ENCODE assay signal across 8 cellular contexts in the genomic region with DNA sequence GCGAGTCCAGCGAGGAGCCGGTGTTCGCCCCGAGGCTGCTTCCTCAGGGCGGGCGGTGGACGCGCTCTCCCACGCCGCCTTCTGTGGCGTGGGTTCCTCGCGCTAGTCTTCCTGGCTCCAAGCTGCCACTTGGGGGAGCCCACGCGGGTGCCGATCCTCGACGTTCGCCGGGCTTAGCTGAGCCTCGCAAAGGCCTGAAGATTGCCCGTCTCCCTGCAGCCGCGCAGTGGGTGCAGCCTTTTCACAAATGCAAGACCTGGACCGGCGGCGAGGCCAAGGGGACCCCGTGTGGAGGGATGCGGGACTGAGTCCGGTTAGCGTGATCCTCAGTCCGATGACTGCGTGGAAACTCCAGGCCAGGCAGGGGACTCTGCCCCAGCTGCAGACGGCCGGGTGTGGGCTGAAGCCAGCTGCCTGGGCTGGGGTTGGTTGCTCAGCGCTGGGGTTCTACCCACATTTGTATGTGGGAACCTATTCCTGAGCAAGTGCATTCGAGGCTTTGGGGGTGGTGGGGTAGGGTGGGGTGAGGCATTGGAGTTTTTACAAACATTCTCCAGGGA. TPM values are rescaled to one million over a fixed set of nuclear protein-coding genes. Genes with fewer than 3 reads are reported as not detected.
A peak's percentile ranks its signal among the peaks of the same experiment; 100 is the strongest.
DNase-seq lines count a peak whose midpoint lies in the region; ATAC-seq and TF ChIP-seq lines count a peak whose summit lies in the region.

No MANE protein-coding gene starts in this region.

- in situ Hi-C loops in mammary epithelial cell (cut with MboI; ENCODE audit: low sequenced_read_pairs in 2 of 2) = no loop called here

- H3K9me3 Mint-ChIP-seq in activated CD4-positive, alpha-beta T cell treated with anti-CD3 and anti-CD28 coated beads, Interleukin-2, amount 10 ng/mL, durations not matched to agents 7 days and 5 days = no peaks in the 10 kb centered on the region
- peaks cover 1% of the 10 kb centered on the region for H3K9me3 Mint-ChIP-seq in memory B cell

- peaks cover 17% of the 10 kb centered on the region for H3K4me1 ChIP-seq in HEK293 (ENCODE audit: control insufficient read depth, insufficient read depth, low read length)
- peaks cover 18% of the 10 kb centered on the region for H3K4me1 ChIP-seq in mammary epithelial cell (ENCODE audit: insufficient read depth, low read length)
- no peaks in the 10 kb centered on the region for H3K4me1 ChIP-seq in urinary bladder (ENCODE audit: insufficient read depth)

- H3K4me3 Mint-ChIP-seq in activated CD4-positive, alpha-beta T cell treated with anti-CD3 and anti-CD28 coated beads, Interleukin-2, amount 10 ng/mL, durations not matched to agents 7 days and 5 days = peak overlapping the region; percentile 91
- H3K4me3 Mint-ChIP-seq in memory B cell = peak overlapping the region; percentile 94

- H3K36me3 Mint-ChIP-seq in activated CD4-positive, alpha-beta T cell treated with anti-CD3 and anti-CD28 coated beads, Interleukin-2, amount 10 ng/mL, durations not matched to agents 7 days and 5 days (ENCODE audit: low read depth) = peaks cover 4% of the 10 kb centered on the region
- H3K36me3 Mint-ChIP-seq in memory B cell = peaks cover 1% of the 10 kb centered on the region

- peak overlapping the region; percentile 83 for H2AFZ ChIP-seq in mammary epithelial cell (ENCODE audit: low read depth, low read length)

- ATAC-seq in memory B cell (ENCODE audit: low read depth) (peak; percentile 63), GM21367 (IDR thresholded peaks at IDR 0.05; ENCODE audit: unreplicated experiment) (no peak)

- H3K4me1 Mint-ChIP-seq in activated CD4-positive, alpha-beta T cell treated with anti-CD3 and anti-CD28 coated beads, Interleukin-2, amount 10 ng/mL, durations not matched to agents 7 days and 5 days = peaks cover 34% of the 10 kb centered on the region
- H3K4me1 Mint-ChIP-seq in memory B cell = peaks cover 21% of the 10 kb centered on the region

- H3K4me3 ChIP-seq in HEK293 (ENCODE audit: low read depth, low read length) (peak overlapping the region; percentile 48), mammary epithelial cell (replicated peaks in 1 of 3; ENCODE audit: insufficient read depth in 1 of 3, low read depth in 2 of 3, low read length in 3 of 3) (peak overlapping the region; percentile 49 to 65 (median 49)), urinary bladder (ENCODE audit: low read depth, low read length) (peak overlapping the region; percentile 33)

- POLR2A ChIA-PET in activated CD4-positive, alpha-beta T cell treated with anti-CD3 and anti-CD28 coated beads, Interleukin-2, amount 10 ng/mL, durations not matched to agents 7 days and 5 days (lab: Charles Lee) = interaction anchor here (0.6 to 1.9 kb wide), 2 partner anchors 14 to 18 kb away, joined by 3 to 12 read pairs; no protein-coding TSS in a partner anchor
- POLR2A ChIA-PET in HEK293 (lab: Yijun Ruan, JAX) = interaction anchor here (0.5 to 3.0 kb wide), 29 partner anchors 9 to 502 kb away, joined by 3 to 43 read pairs (median 4); a partner anchor contains a TSS

- no peak overlapping the region for H3K9ac ChIP-seq in mammary epithelial cell (ENCODE audit: insufficient read depth, low read length)

- no peaks in the 10 kb centered on the region for H4K20me1 ChIP-seq in mammary epithelial cell (ENCODE audit: insufficient read depth, low read length)

- peaks cover 2% of the 10 kb centered on the region for H3K27me3 Mint-ChIP-seq in activated CD4-positive, alpha-beta T cell treated with anti-CD3 and anti-CD28 coated beads, Interleukin-2, amount 10 ng/mL, durations not matched to agents 7 days and 5 days
- H3K27me3 Mint-ChIP-seq in memory B cell = no peaks in the 10 kb centered on the region

- peak; percentile 77 for DNase-seq in activated CD4-positive, alpha-beta T cell treated with anti-CD3 and anti-CD28 coated beads, Interleukin-2, amount 10 ng/mL, durations not matched to agents 7 days and 5 days
- no peak for DNase-seq in activated CD4-positive, alpha-beta T cell treated with anti-CD3 and anti-CD28 coated beads for 1 hour
- DNase-seq in NCI-H510A treated with DMSO at 0.1 percent for 48 hours (lab: John Stamatoyannopoulos, UW) (peak; percentile 53), mammary epithelial cell (no peak), memory B cell (ENCODE audit: low spot score in 2 of 2) (no peak)

- H3K27ac Mint-ChIP-seq in activated CD4-positive, alpha-beta T cell treated with anti-CD3 and anti-CD28 coated beads, Interleukin-2, amount 10 ng/mL, durations not matched to agents 7 days and 5 days = peak overlapping the region; percentile 95
- peak overlapping the region; percentile 100 for H3K27ac Mint-ChIP-seq in memory B cell

- H3K4me2 ChIP-seq in mammary epithelial cell (ENCODE audit: insufficient read depth, low read depth, low read length) = peak overlapping the region; percentile 98

- H3K9me3 ChIP-seq in HEK293 (ENCODE audit: control insufficient read depth, insufficient read depth, low read depth, low read length) (no peaks in the 10 kb centered on the region), mammary epithelial cell (replicated peaks; ENCODE audit: insufficient read depth, low read length) (no peaks in the 10 kb centered on the region)

- H3K79me2 ChIP-seq in mammary epithelial cell (ENCODE audit: insufficient read depth, low read length) = peaks cover 12% of the 10 kb centered on the region

- CTCF ChIA-PET in activated CD4-positive, alpha-beta T cell treated with anti-CD3 and anti-CD28 coated beads, Interleukin-2, amount 10 ng/mL, durations not matched to agents 7 days and 5 days (lab: Charles Lee) = interaction anchor here (0.8 to 5.3 kb wide), 13 partner anchors 9 to 230 kb away, joined by 3 to 58 read pairs (median 6); no protein-coding TSS in a partner anchor
- CTCF ChIA-PET in HEK293 (lab: Yijun Ruan, JAX) (interaction anchor here (0.6 to 13.1 kb wide), 19 partner anchors 9 to 229 kb away, joined by 3 to 154 read pairs (median 4); a partner anchor contains a TSS), mammary epithelial cell (lab: Charles Lee; ENCODE audit: low non-redundant PET) (interaction anchor here (0.6 kb wide), 1 partner anchor 52 kb away, joined by 6 read pairs; no protein-coding TSS in a partner anchor)

- TF ChIP-seq CTCF in HEK293 (tag by site-specific recombination; IDR thresholded peaks at IDR 0.05) (peak; percentile 100), mammary epithelial cell (conservative IDR thresholded peaks at IDR 0.05 in 1 of 2, IDR thresholded peaks at IDR 0.05 in 1 of 2; ENCODE audit: extremely low read depth in 1 of 2, insufficient read depth in 1 of 2, low read depth in 1 of 2, low read length in 2 of 2) (peak in 1 of 2 donors; percentile 47)

- no peaks in the 10 kb centered on the region for H3K27me3 ChIP-seq in mammary epithelial cell (ENCODE audit: insufficient read depth, low read length)

- H3K36me3 ChIP-seq in HEK293 (ENCODE audit: control insufficient read depth in 2 of 2, insufficient read depth in 1 of 2, low read length in 2 of 2) (peaks cover 0 to 5% of the 10 kb centered on the region in 2 experiments; a peak in 1 of 3 replicates), mammary epithelial cell (ENCODE audit: insufficient read depth, low read length) (no peaks in the 10 kb centered on the region), urinary bladder (ENCODE audit: insufficient read depth) (no peaks in the 10 kb centered on the region)

- dilution Hi-C loops in mammary epithelial cell (cut with HindIII; ENCODE audit: low sequenced_read_pairs) = loop anchor here (5.0 kb wide), 2 partner anchors 65 to 200 kb away; no protein-coding TSS in a partner anchor

- H3K27ac ChIP-seq in HEK293 (ENCODE audit: extremely low read depth, low read depth, low read length) = peak overlapping the region; percentile 44
- H3K27ac ChIP-seq in mammary epithelial cell (ENCODE audit: insufficient read depth, low read depth, low read length) = no peak overlapping the region
- H3K27ac ChIP-seq in urinary bladder (ENCODE audit: low read depth) = peak overlapping the region; percentile 78

- intact Hi-C loops in mammary epithelial cell (cut with micrococcal nuclease) = loop anchor here (1.0 to 2.0 kb wide), 3 partner anchors 33 to 205 kb away; a partner anchor contains a TSS

- WGBS in mammary epithelial cell (ENCODE audit: low coverage, missing lambda C conversion rate) = 4% methylated on average over 20 of the region's 38 CpGs
- WGBS in urinary bladder = under 1% methylated on average over 38 of the region's 38 CpGs

- BruUV-seq in mammary epithelial cell (replicated peaks; lab: Mats Ljungman, UMichigan) = no TSS peak

TF ChIP-seq in HEK293, 187 proteins besides CTCF, POLR2A, EP300 and RAD21 (continues in another document):
- TF ChIP-seq ZNF121 (tag by site-specific recombination; IDR thresholded peaks at IDR 0.05) = peak; percentile 80
- TF ChIP-seq MYNN (tag by site-specific recombination; IDR thresholded peaks at IDR 0.05; ENCODE audit: borderline replicate concordance) = 0 out of 2 replicates have a peak, but pooled peaks have one; percentile 75
- TF ChIP-seq GLI4 (tag by site-specific recombination; IDR thresholded peaks at IDR 0.05) = peak; percentile 58; the same call in 1 of the 2 replicates
- peak; percentile 58; the same call in 1 of the 2 replicates for TF ChIP-seq ZNF768 (tag by site-specific recombination; IDR thresholded peaks at IDR 0.05)

RNA-seq across cellular contexts. Expression of a gene that starts 16.6 kb away (rescaled TPM):
- total RNA-seq in activated CD4-positive, alpha-beta T cell treated with anti-CD3 and anti-CD28 coated beads, Interleukin-2, amount 10 ng/mL, durations not matched to agents 7 days and 5 days = under 1 TPM; 0.08 to 0.20 TPM
- total RNA-seq in mammary epithelial cell = 10 to 100 TPM; 12.1 to 18.8 TPM
- polyA plus RNA-seq in mammary epithelial cell = 1.8 TPM
- polyA minus RNA-seq in mammary epithelial cell = 5.2 TPM
- 14.4 TPM for total RNA-seq in urinary bladder
- 40.0 TPM for polyA plus RNA-seq in urinary bladder

RNA-seq across cellular contexts. Expression of a gene that starts 45.6 kb away (rescaled TPM):
- total RNA-seq in activated CD4-positive, alpha-beta T cell treated with anti-CD3 and anti-CD28 coated beads, Interleukin-2, amount 10 ng/mL, durations not matched to agents 7 days and 5 days = under 1 TPM in 1 of 2 experiments, not detected in 1; 0.27 TPM
- under 1 TPM in 1 of 2 donors, not detected in 1; 0.33 TPM for total RNA-seq in mammary epithelial cell
- polyA plus RNA-seq in mammary epithelial cell = not detected
- not detected for polyA minus RNA-seq in mammary epithelial cell
- not detected for total RNA-seq in urinary bladder
- polyA plus RNA-seq in urinary bladder = not detected

RNA-seq across cellular contexts. Expression of a gene that starts 48.2 kb away (rescaled TPM):
- not detected for total RNA-seq in activated CD4-positive, alpha-beta T cell treated with anti-CD3 and anti-CD28 coated beads, Interleukin-2, amount 10 ng/mL, durations not matched to agents 7 days and 5 days
- not detected for total RNA-seq in mammary epithelial cell
- not detected for polyA plus RNA-seq in mammary epithelial cell
- polyA minus RNA-seq in mammary epithelial cell = not detected
- total RNA-seq in urinary bladder = 2.2 TPM
- 1.1 TPM for polyA plus RNA-seq in urinary bladder

Comparison
In these comparisons a context has a peak if more than half of its experiments do, and no peak if none do; other contexts are left out.
1. DNase-seq: peak in activated CD4-positive, alpha-beta T cell treated with anti-CD3 and anti-CD28 coated beads, Interleukin-2, amount 10 ng/mL, durations not matched to agents 7 days and 5 days (single experiment) and NCI-H510A treated with DMSO at 0.1 percent for 48 hours (single experiment); none in activated CD4-positive, alpha-beta T cell treated with anti-CD3 and anti-CD28 coated beads for 1 hour (single experiment), mammary epithelial cell (single experiment) and memory B cell (0 of 2).
2. RNA of a gene that starts 16.6 kb away (total RNA-seq): 12.1 to 18.8 TPM in mammary epithelial cell and 14.4 TPM in urinary bladder (single experiment); 0.08 to 0.20 TPM in activated CD4-positive, alpha-beta T cell treated with anti-CD3 and anti-CD28 coated beads, Interleukin-2, amount 10 ng/mL, durations not matched to agents 7 days and 5 days; every median in the first group is over 10 times any median in the second.
3. Peak in every context shown above with its lines, with median percentiles within 50 percentile points of each other: H3K4me3 ChIP-seq.